ENCODE assay signal across 1 cellular context in the genomic region with DNA sequence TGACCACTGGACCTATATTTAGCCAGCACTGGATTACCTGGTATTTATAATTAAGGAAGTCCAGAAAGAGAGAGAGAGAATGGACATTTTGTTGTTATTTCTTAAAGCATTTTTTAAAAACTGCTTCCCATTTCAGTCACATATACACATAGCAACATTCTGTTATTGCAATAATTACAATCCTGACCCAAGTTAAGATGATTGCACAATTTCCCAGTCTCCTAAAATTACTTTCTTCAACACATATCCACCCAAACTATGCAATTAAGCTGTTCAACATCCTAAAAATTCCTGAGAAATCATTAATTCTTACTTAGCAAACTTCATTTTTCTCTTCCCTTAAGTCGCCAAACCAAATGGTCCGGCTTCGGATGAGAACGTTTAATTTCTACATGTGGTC.
TF ChIP-seq lines count a peak whose summit lies in the region.

No MANE protein-coding gene starts in this region.

TF ChIP-seq in GM23338, 12 proteins besides CTCF, POLR2A, EP300 and RAD21 (continued from another document):
- no peak for TF ChIP-seq ZNF462 (CRISPR knock-in tag; IDR thresholded peaks at IDR 0.05)
TF ChIP-seq in GM23338: peak in this region for 0.
